Comparison of ENCODE assay signal across 1 cellular context in the genomic region with DNA sequence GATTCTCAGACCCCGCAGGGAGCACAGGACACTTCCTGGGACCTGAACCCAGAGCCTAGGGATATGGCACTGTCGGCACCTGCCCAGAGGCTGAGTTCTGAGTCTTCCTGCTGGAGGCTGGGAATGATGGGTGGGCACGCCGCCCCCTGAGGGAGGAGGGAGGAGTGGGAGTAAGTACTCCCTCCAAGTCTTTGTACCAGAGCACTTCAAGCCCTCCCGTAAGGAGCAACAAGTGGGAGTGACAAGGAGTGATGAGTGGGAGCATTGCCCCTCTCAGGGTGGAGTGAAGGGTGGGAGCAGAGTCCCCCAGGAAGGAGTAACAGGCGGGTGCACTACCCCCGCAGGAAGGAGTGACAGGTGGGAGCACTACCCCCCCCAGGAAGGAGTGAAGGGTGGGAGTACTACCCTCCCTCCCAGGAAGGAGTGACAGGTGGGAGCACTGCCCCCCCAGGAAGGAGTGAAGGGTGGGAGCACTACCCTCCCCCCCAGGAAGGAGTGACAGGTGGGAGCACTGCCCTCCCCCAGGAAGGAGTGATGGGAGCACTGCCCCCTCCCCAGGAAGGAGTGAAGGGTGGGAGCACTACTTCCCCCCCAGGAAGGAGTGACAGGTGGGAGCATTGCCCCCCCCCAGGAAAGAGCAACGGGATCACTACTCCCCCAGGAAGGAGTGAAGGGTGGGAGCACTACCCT.
TF ChIP-seq lines count a peak whose summit lies in the region.

No MANE protein-coding gene starts in this region.

TF ChIP-seq in HepG2, 621 proteins besides CTCF, POLR2A, EP300 and RAD21 (continued from another document):
- TF ChIP-seq, protein P1, sequence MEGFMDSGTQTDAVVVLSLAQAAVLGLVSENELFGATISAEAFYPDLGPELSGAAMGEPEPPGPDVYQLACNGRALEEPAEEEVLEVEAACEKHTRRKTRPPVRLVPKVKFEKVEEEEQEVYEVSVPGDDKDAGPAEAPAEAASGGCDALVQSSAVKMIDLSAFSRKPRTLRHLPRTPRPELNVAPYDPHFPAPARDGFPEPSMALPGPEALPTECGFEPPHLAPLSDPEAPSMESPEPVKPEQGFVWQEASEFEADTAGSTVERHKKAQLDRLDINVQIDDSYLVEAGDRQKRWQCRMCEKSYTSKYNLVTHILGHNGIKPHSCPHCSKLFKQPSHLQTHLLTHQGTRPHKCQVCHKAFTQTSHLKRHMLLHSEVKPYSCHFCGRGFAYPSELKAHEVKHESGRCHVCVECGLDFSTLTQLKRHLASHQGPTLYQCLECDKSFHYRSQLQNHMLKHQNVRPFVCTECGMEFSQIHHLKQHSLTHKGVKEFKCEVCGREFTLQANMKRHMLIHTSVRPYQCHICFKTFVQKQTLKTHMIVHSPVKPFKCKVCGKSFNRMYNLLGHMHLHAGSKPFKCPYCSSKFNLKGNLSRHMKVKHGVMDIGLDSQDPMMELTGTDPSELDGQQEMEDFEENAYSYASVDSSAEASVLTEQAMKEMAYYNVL (CRISPR knock-in tag; IDR thresholded peaks at IDR 0.05; ENCODE audit: borderline replicate concordance) = no peak
- TF ChIP-seq ZNF564 (CRISPR knock-in tag; IDR thresholded peaks at IDR 0.05) (no peak), ZNF263 (CRISPR knock-in tag; IDR thresholded peaks at IDR 0.05) (peak; percentile 40; the same call in 1 of the 2 replicates)
